ENCODE assay signal across 23 cellular contexts in the genomic region with DNA sequence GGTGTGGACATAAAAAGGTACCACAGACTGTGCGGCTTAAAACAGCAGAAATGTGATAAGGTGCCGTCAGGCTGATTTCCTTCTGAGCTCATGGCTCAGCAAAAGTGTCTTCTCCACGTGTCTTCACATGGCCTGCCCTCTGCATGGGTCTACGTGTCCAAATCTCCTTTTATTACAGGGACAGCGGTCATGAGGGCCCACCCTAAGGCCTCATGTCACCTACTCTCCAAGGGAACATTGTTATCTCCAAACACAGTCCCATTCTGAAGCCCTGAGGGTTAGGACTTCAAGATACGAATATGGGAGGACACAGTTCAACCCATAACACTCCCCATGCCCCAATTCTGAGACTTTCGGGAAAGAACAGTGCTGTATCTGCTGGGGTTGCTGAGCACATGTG. TPM values are rescaled to one million over a fixed set of nuclear protein-coding genes. Genes with fewer than 3 reads are reported as not detected.
A peak's percentile ranks its signal among the peaks of the same experiment; 100 is the strongest.
DNase-seq lines count a peak whose midpoint lies in the region; ATAC-seq, FAIRE-seq and TF ChIP-seq lines count a peak whose summit lies in the region.
"Had no signal": no experiment of that assay in that cellular context is flagged by ENCODE, and none has a peak within 500 bp of the region (broad histone marks: within the 10 kb centered on the region; RNA-seq: fewer than 3 reads in every experiment).

No MANE protein-coding gene starts in this region.

- ATAC-seq in GM23338 = no peak
- no peak for ATAC-seq in activated T-cell treated with anti-CD3 and anti-CD28 coated beads, Interleukin-2, amount 50 U/mL, for 72 hours (replicated peaks in 1 of 2)
- ATAC-seq in PC-3 = no peak

- H3K9me2 ChIP-seq in GM23338 (ENCODE audit: insufficient read depth) = peaks cover 8% of the 10 kb centered on the region; the same call in 1 of the 2 replicates
- H3K9me2 ChIP-seq in PC-3 (replicated peaks; ENCODE audit: low read length) = no peaks in the 10 kb centered on the region

- H3K4ac ChIP-seq in H1 (replicated peaks; ENCODE audit: insufficient read length, low read depth, low read length) = peak overlapping the region; percentile 48
- no peak overlapping the region for H3K4ac ChIP-seq in mesendoderm (ENCODE audit: low read depth, low read length)

- TF ChIP-seq CTCF in GM23338 (conservative IDR thresholded peaks at IDR 0.05; ENCODE audit: low read depth in 2 of 2) (no peak), H1 (IDR thresholded peaks at IDR 0.05; ENCODE audit: control extremely low read depth in 1 of 3, insufficient read depth in 1 of 3, low read depth in 1 of 3, low read length in 3 of 3) (no peak), PC-3 (conservative IDR thresholded peaks at IDR 0.05; ENCODE audit: low read depth, low read length) (no peak)

- H3K14ac ChIP-seq in H1 (ENCODE audit: insufficient read length) = no peak overlapping the region

- no peak for TF ChIP-seq RAD21 in H1 (IDR thresholded peaks at IDR 0.05 in 1 of 2, conservative IDR thresholded peaks at IDR 0.05 in 1 of 2; ENCODE audit: low read depth in 2 of 2, low read length in 2 of 2)

- H3K4me1 ChIP-seq in GM23338 (ENCODE audit: insufficient read depth) (peaks cover 13% of the 10 kb centered on the region), HUES6 (ENCODE audit: control insufficient read depth, insufficient read depth, low read length) (peaks cover 18% of the 10 kb centered on the region), H1 (replicated peaks in 1 of 4; ENCODE audit: control insufficient read depth in 3 of 4, insufficient read depth in 4 of 4, low read length in 3 of 4) (peaks cover 2 to 11% (median 5%) of the 10 kb centered on the region in 4 experiments; a peak in 6 of 7 replicates), mesendoderm (ENCODE audit: control insufficient read depth, low read depth, low read length) (peaks cover 4% of the 10 kb centered on the region), PC-3 (ENCODE audit: insufficient read depth, low read length) (no peaks in the 10 kb centered on the region)

- H2BK120ac ChIP-seq in H1 (replicated peaks; ENCODE audit: low read depth, low read length) (peak overlapping the region; percentile 47), mesendoderm (ENCODE audit: low read depth, low read length) (no peak overlapping the region)

- H3K27me3 ChIP-seq in GM23338 (ENCODE audit: insufficient read depth) (no peaks in the 10 kb centered on the region), HUES6 (ENCODE audit: control insufficient read depth, insufficient read depth, low read length) (no peaks in the 10 kb centered on the region), H1 (replicated peaks in 1 of 4; ENCODE audit: control insufficient read depth in 3 of 4, extremely low read depth in 1 of 4, insufficient read depth in 3 of 4, low read length in 3 of 4) (peaks cover 0 to 2% (median 0%) of the 10 kb centered on the region in 4 experiments; a peak in 2 of 7 replicates), mesendoderm (ENCODE audit: insufficient read depth, low read length, poor library complexity) (no peaks in the 10 kb centered on the region), PC-3 (ENCODE audit: low read length) (peaks cover 48% of the 10 kb centered on the region)

- H4K20me1 ChIP-seq in GM23338 (replicated peaks; ENCODE audit: insufficient read depth) (no peaks in the 10 kb centered on the region), H1 (replicated peaks in 1 of 2; ENCODE audit: control insufficient read depth in 1 of 2, insufficient read depth in 2 of 2, low read length in 2 of 2) (no peaks in the 10 kb centered on the region), PC-3 (ENCODE audit: low read length) (no peaks in the 10 kb centered on the region)

- H3K18ac ChIP-seq in H1 (ENCODE audit: extremely low read depth, low read length) = peak overlapping the region; percentile 80; the same call in 1 of the 2 replicates
- peak overlapping the region; percentile 40 for H3K18ac ChIP-seq in mesendoderm (ENCODE audit: low read length)

- H4K91ac ChIP-seq in H1 (replicated peaks; ENCODE audit: insufficient read length, low read length) = peak overlapping the region; percentile 48

- POLR2A ChIA-PET in H1 (lab: Charles Lee; ENCODE audit: partially characterized antibody) = interaction anchor here (0.9 to 1.4 kb wide), 5 partner anchors 9 to 33 kb away, joined by 3 to 6 read pairs (median 4); no protein-coding TSS in a partner anchor
- POLR2A ChIA-PET in PC-3 (lab: Charles Lee; ENCODE audit: unreplicated experiment) = no interaction called here

- H3K4me2 ChIP-seq in GM23338 (0 out of 2 replicates have a peak overlapping the region, but pooled peaks have one; percentile 22), H1 (ENCODE audit: insufficient read depth in 1 of 2, low read depth in 2 of 2, low read length in 2 of 2) (0 out of 4 replicates have a peak overlapping the region, but pooled peaks of 1 of the 2 experiments have one; percentile 2), mesendoderm (ENCODE audit: low read length) (no peak overlapping the region), PC-3 (ENCODE audit: low read length) (no peak overlapping the region)

- H3K36me3 ChIP-seq in GM23338 (ENCODE audit: insufficient read depth) (no peaks in the 10 kb centered on the region), HUES6 (ENCODE audit: control insufficient read depth, insufficient read depth, low read length) (no peaks in the 10 kb centered on the region), H1 (ENCODE audit: control insufficient read depth in 2 of 4, insufficient read depth in 4 of 4, low read length in 3 of 4) (no peaks in the 10 kb centered on the region), mesendoderm (ENCODE audit: control insufficient read depth, insufficient read depth, low read length) (no peaks in the 10 kb centered on the region), PC-3 (ENCODE audit: low read depth, low read length) (no peaks in the 10 kb centered on the region)

- CTCF ChIA-PET in H1 (lab: Charles Lee; ENCODE audit: partially characterized antibody) = interaction anchor here (0.7 to 2.5 kb wide), 4 partner anchors 10 to 271 kb away, joined by 3 to 9 read pairs (median 6); no protein-coding TSS in a partner anchor
- CTCF ChIA-PET in PC-3 (lab: Charles Lee) = no interaction called here

- no peak for TF ChIP-seq EP300 in H1 (IDR thresholded peaks at IDR 0.05; ENCODE audit: borderline replicate concordance in 1 of 2, low read depth in 2 of 2, low read length in 2 of 2)

- H2BK15ac ChIP-seq in H1 (ENCODE audit: low read length) = peak overlapping the region; percentile 6; the same call in 1 of the 2 replicates
- H2BK15ac ChIP-seq in mesendoderm (replicated peaks; ENCODE audit: low read depth) = no peak overlapping the region

- intact Hi-C loops in PC-3 (cut with micrococcal nuclease) = no loop called here

- peak overlapping the region; percentile 94; the same call in 1 of the 2 replicates for H3K27ac ChIP-seq in GM23338 (ENCODE audit: low read depth)
- 0 out of 2 replicates have a peak overlapping the region, but pooled peaks have one; percentile 39 for H3K27ac ChIP-seq in HUES6 (ENCODE audit: low read depth, low read length)
- H3K27ac ChIP-seq in H1 (ENCODE audit: low read depth, low read length) = no peak overlapping the region
- no peak overlapping the region for H3K27ac ChIP-seq in mesendoderm (ENCODE audit: low read depth, low read length)
- H3K27ac ChIP-seq in PC-3 (ENCODE audit: low read length) = no peak overlapping the region

- FAIRE-seq in H1 (lab: Jason Lieb, UNC) = no peak
- FAIRE-seq: GM12891, H54 had no signal

- peaks cover 26% of the 10 kb centered on the region for H3K4me1 Mint-ChIP-seq in GM23338
- no peaks in the 10 kb centered on the region for H3K4me1 Mint-ChIP-seq in activated T-cell treated with anti-CD3 and anti-CD28 coated beads, Interleukin-2, amount 50 U/mL, for 72 hours (ENCODE audit: low read depth)

- H4K8ac ChIP-seq in H1 (ENCODE audit: extremely low read depth, insufficient read depth, low read length) (no peak overlapping the region), mesendoderm (ENCODE audit: low read depth, low read length) (no peak overlapping the region)

- H3K9ac ChIP-seq in HUES6 (ENCODE audit: low read length) (peak overlapping the region; percentile 33), H1 (replicated peaks in 1 of 4; ENCODE audit: extremely low read depth in 1 of 4, low read depth in 3 of 4, low read length in 3 of 4) (no peak overlapping the region), mesendoderm (ENCODE audit: low read length) (no peak overlapping the region), PC-3 (ENCODE audit: low read length) (no peak overlapping the region)

- no peaks in the 10 kb centered on the region; the same call in 1 of the 2 replicates for H3K79me1 ChIP-seq in H1 (ENCODE audit: low read depth, low read length)
- peaks cover 2% of the 10 kb centered on the region for H3K79me1 ChIP-seq in mesendoderm (ENCODE audit: low read length)

- H2AFZ ChIP-seq in GM23338 (no peak overlapping the region), H1 (ENCODE audit: low read length) (no peak overlapping the region), PC-3 (ENCODE audit: low read length) (no peak overlapping the region)

- peaks cover 3% of the 10 kb centered on the region; the same call in 2 of the 3 replicates for H3K36me3 Mint-ChIP-seq in GM23338 (ENCODE audit: low read depth)
- H3K36me3 Mint-ChIP-seq in activated T-cell treated with anti-CD3 and anti-CD28 coated beads, Interleukin-2, amount 50 U/mL, for 72 hours (ENCODE audit: insufficient read depth in 2 of 2) = no peaks in the 10 kb centered on the region

- H3K4me3 Mint-ChIP-seq in GM23338 = no peak overlapping the region
- no peak overlapping the region for H3K4me3 Mint-ChIP-seq in activated T-cell treated with anti-CD3 and anti-CD28 coated beads, Interleukin-2, amount 50 U/mL, for 72 hours
- H3K4me3 Mint-ChIP-seq: IgD-negative memory B cell had no signal

- H2BK5ac ChIP-seq in H1 (ENCODE audit: low read depth, low read length) (peak overlapping the region; percentile 67; the same call in 1 of the 2 replicates), mesendoderm (ENCODE audit: low read length) (no peak overlapping the region)

- H3K9me3 Mint-ChIP-seq in GM23338 = no peaks in the 10 kb centered on the region
- no peaks in the 10 kb centered on the region for H3K9me3 Mint-ChIP-seq in activated T-cell treated with anti-CD3 and anti-CD28 coated beads, Interleukin-2, amount 50 U/mL, for 72 hours
- H3K9me3 Mint-ChIP-seq: IgD-negative memory B cell had no signal

- no peak overlapping the region for H3K4me3 ChIP-seq in GM23338
- H3K4me3 ChIP-seq in HUES6 (ENCODE audit: low read depth, low read length) = no peak overlapping the region
- H3K4me3 ChIP-seq in H1 (ENCODE audit: extremely low read depth in 1 of 4, insufficient read depth in 2 of 4, low read depth in 3 of 4, low read length in 4 of 4) = no peak overlapping the region
- H3K4me3 ChIP-seq in mesendoderm (ENCODE audit: low read length) = no peak overlapping the region
- no peak overlapping the region for H3K4me3 ChIP-seq in PC-3 (ENCODE audit: low read length)

- H3K9me3 ChIP-seq in HUES6 (ENCODE audit: control insufficient read depth, insufficient read depth, low read depth, low read length) (no peaks in the 10 kb centered on the region), H1 (ENCODE audit: insufficient read depth in 2 of 2, low read depth in 1 of 2, low read length in 1 of 2) (no peaks in the 10 kb centered on the region), PC-3 (ENCODE audit: low read length) (no peaks in the 10 kb centered on the region)

- DNase-seq in GM23338 (ENCODE audit: low spot score) (no peak), H1 (ENCODE audit: low read depth in 1 of 2, low spot score in 2 of 2) (no peak), mesendoderm (no peak), PC-3 (no peak)
- DNase-seq in activated CD4-positive, alpha-beta T cell treated with anti-CD3 and anti-CD28 coated beads, Interleukin-2, amount 50 U/mL, for 1 hour = no peak
- no peak for DNase-seq in activated T-cell treated with anti-CD3 and anti-CD28 coated beads, Interleukin-2, amount 50 U/mL, for 72 hours
- DNase-seq: Calu3, DMS79 treated with DMSO at 0.1 percent for 48 hours, GF-D8, NCI-H1105 treated with DMSO at 0.1 percent for 48 hours, NCI-H2029, NCI-H446, NCI-H524 treated with DMSO at 0.1 percent for 48 hours, NCI-H774, RPMI8226, SHP77 had no signal

- peaks cover 6% of the 10 kb centered on the region for H3K27me3 Mint-ChIP-seq in GM23338 (ENCODE audit: insufficient read depth, low read depth, poor library complexity)
- H3K27me3 Mint-ChIP-seq in activated T-cell treated with anti-CD3 and anti-CD28 coated beads, Interleukin-2, amount 50 U/mL, for 72 hours (ENCODE audit: low read depth) = peaks cover 3% of the 10 kb centered on the region

- H2AK5ac ChIP-seq in H1 (ENCODE audit: low read depth, low read length) (peak overlapping the region; percentile 71), mesendoderm (ENCODE audit: low read length) (no peak overlapping the region)

- H2BK20ac ChIP-seq in H1 (ENCODE audit: low read length) = peak overlapping the region; percentile 99; the same call in 1 of the 2 replicates

- H3K23ac ChIP-seq in H1 (ENCODE audit: insufficient read length) (no peak overlapping the region), mesendoderm (ENCODE audit: low read length) (no peak overlapping the region)

- H3K27ac Mint-ChIP-seq in GM23338 = peak overlapping the region; percentile 43; the same call in 1 of the 2 replicates
- no peak overlapping the region for H3K27ac Mint-ChIP-seq in activated T-cell treated with anti-CD3 and anti-CD28 coated beads, Interleukin-2, amount 50 U/mL, for 72 hours

- H3K23me2 ChIP-seq in H1 (ENCODE audit: low read depth, low read length) = no peaks in the 10 kb centered on the region

- WGBS in H1 (ENCODE audit: extremely low coverage in 1 of 2, insufficient coverage in 1 of 2, insufficient read length in 1 of 2, insufficient replicate concordance in 2 of 2, low coverage in 1 of 2, low lambda C conversion rate in 2 of 2, missing lambda C conversion rate in 1 of 2), 2 experiments = 83% methylated on average over 7 of the region's 7 CpGs; no CpG with 5 or more reads in 1 of the 2 experiments
- WGBS in mesendoderm (ENCODE audit: extremely low coverage, insufficient coverage, low lambda C conversion rate) = no CpG with 5 or more reads among the region's 7 CpGs

- peak overlapping the region; percentile 76 for H2BK12ac ChIP-seq in H1 (ENCODE audit: low read depth, low read length)

- no peaks in the 10 kb centered on the region; the same call in 1 of the 2 replicates for H3K79me2 ChIP-seq in GM23338 (replicated peaks; ENCODE audit: insufficient read depth)
- no peaks in the 10 kb centered on the region for H3K79me2 ChIP-seq in H1 (ENCODE audit: control insufficient read depth in 1 of 2, insufficient read depth in 2 of 2, low read length in 2 of 2)
- no peaks in the 10 kb centered on the region for H3K79me2 ChIP-seq in mesendoderm (ENCODE audit: control insufficient read depth, insufficient read depth, low read length)
- H3K79me2 ChIP-seq in PC-3 (ENCODE audit: low read length) = no peaks in the 10 kb centered on the region

- H4K5ac ChIP-seq in H1 (ENCODE audit: insufficient read length, low read depth, low read length) (no peak overlapping the region), mesendoderm (ENCODE audit: low read length) (no peak overlapping the region)

- BruUV-seq in PC-3 (replicated peaks; lab: Mats Ljungman, UMichigan) = no TSS peak

- TF ChIP-seq POLR2A in H1 (IDR thresholded peaks at IDR 0.05; ENCODE audit: control extremely low read depth in 1 of 2, low read depth in 2 of 2, low read length in 2 of 2) = no peak

- no peaks in the 10 kb centered on the region for H3F3A ChIP-seq in GM23338 (replicated peaks; ENCODE audit: low read depth)
- no peaks in the 10 kb centered on the region for H3F3A ChIP-seq in PC-3 (ENCODE audit: low read length, unreplicated experiment)

- H3K56ac ChIP-seq in H1 (replicated peaks; ENCODE audit: insufficient read length, low read depth, low read length) = no peak overlapping the region
- H3K56ac ChIP-seq in mesendoderm (ENCODE audit: low read length) = peak overlapping the region; percentile 6

RNA-seq across cellular contexts. Expression of a gene that starts 35.2 kb away (rescaled TPM):
- total RNA-seq in GM23338 (2014; rRNA removed; shearing (Covaris generic)) = 6.8 and 8.2 TPM in 2 replicates
- polyA plus RNA-seq in GM23338 (2016; fragmentation: Nextera tagmentation; extraction: Ambion mirVana) (4.8 and 6.6 TPM in 2 replicates), H1 (2011; rRNA removed) (3.1 and 3.4 TPM in 2 replicates)
- total RNA-seq in H1 (2021; fragmentation: NEBNext Ultra II Directional; extraction: Animal tissue kit (Norgen Biotek cat#: 25700)) = 4.7 and 5.9 TPM in 2 replicates
- polyA plus RNA-seq in H1 (2011; cell fraction: cytosol; rRNA removed) = 3.7 TPM
- 13.1 TPM for polyA plus RNA-seq in H1 (2011; cell fraction: nucleus; rRNA removed)
- polyA plus RNA-seq in H1 (2012, experiment 1 of 2) = 3.3 to 7.6 TPM (median 5.1 TPM) in 4 replicates
- 2.5 TPM for polyA plus RNA-seq in H1 (2012, experiment 2 of 2)
- polyA plus RNA-seq in H1 (2013, experiment 1 of 2) = 11.9 TPM
- 11.9 TPM for polyA plus RNA-seq in H1 (2013, experiment 2 of 2)
- 0.66 TPM in 2 replicates for polyA minus RNA-seq in H1 (2011; rRNA and poly(A)+ RNA removed)
- polyA minus RNA-seq in H1 (2011; cell fraction: cytosol; rRNA and poly(A)+ RNA removed) = 3.5 TPM
- polyA minus RNA-seq in H1 (2011; cell fraction: nucleus; rRNA and poly(A)+ RNA removed) = 2.7 TPM
- polyA plus RNA-seq in mesendoderm (2013, experiment 1 of 2) = 0.49 TPM
- 0.45 TPM for polyA plus RNA-seq in mesendoderm (2013, experiment 2 of 2)
- total RNA-seq in activated T-cell treated with anti-CD3 and anti-CD28 coated beads, Interleukin-2, amount 50 U/mL, for 72 hours = under 1 TPM; 0.44 to 0.86 TPM
- total RNA-seq in PC-3 (2014; rRNA removed) = not detected in 2 replicates
- total RNA-seq: A172, Calu3, SK-MEL-5 had no signal
- polyA plus RNA-seq: BJ had no signal

Comparison
In these comparisons a context has a peak if more than half of its experiments do, and no peak if none do; other contexts are left out.
1. H3K27ac ChIP-seq: peak in GM23338 (single experiment) and HUES6 (single experiment); none in H1 (single experiment), mesendoderm (single experiment) and PC-3 (single experiment).